1 cellular context compared by ENCODE assay signal in genomic region chr17:8631554-8631877, GRCh38.
TF ChIP-seq lines count a peak whose summit lies in the region.

No MANE protein-coding gene starts in this region.

TF ChIP-seq in HepG2, 621 proteins besides CTCF, POLR2A, EP300 and RAD21 (continued from another document):
- no peak for TF ChIP-seq ZBTB21 (CRISPR knock-in tag; IDR thresholded peaks at IDR 0.05)
- TF ChIP-seq ZSCAN12 (CRISPR knock-in tag; IDR thresholded peaks at IDR 0.05) = 0 out of 2 replicates have a peak, but pooled peaks have one; percentile 21
- no peak for TF ChIP-seq GPBP1L1 (CRISPR knock-in tag; IDR thresholded peaks at IDR 0.05)
- no peak for TF ChIP-seq ZNF792 (CRISPR knock-in tag; IDR thresholded peaks at IDR 0.05)
- no peak for TF ChIP-seq ZFP37 (CRISPR knock-in tag; IDR thresholded peaks at IDR 0.05; ENCODE audit: borderline replicate concordance)
- no peak for TF ChIP-seq KLF11 (CRISPR knock-in tag; IDR thresholded peaks at IDR 0.05)
- 0 out of 2 replicates have a peak, but pooled peaks have one; percentile 6 for TF ChIP-seq ZNF598 (CRISPR knock-in tag; IDR thresholded peaks at IDR 0.05; ENCODE audit: borderline replicate concordance)
- TF ChIP-seq JDP2 (CRISPR knock-in tag; IDR thresholded peaks at IDR 0.05; ENCODE audit: borderline replicate concordance) = no peak
- peak; percentile 15; the same call in 1 of the 2 replicates for TF ChIP-seq NFKB2 (CRISPR knock-in tag; IDR thresholded peaks at IDR 0.05; ENCODE audit: borderline replicate concordance)
- no peak for TF ChIP-seq PBX2 (CRISPR knock-in tag; IDR thresholded peaks at IDR 0.05)
- no peak for TF ChIP-seq PAWR (CRISPR knock-in tag; IDR thresholded peaks at IDR 0.05; ENCODE audit: borderline replicate concordance)
- TF ChIP-seq, protein P1, sequence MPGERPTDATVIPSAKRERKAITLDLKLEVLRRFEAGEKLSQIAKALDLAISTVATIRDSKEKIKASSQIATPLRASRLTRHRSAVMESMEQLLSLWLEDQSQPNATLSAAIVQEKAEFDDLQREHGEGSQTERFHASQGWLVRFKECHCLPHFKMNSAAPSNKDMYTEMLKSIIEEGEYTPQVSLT (CRISPR knock-in tag; IDR thresholded peaks at IDR 0.05; ENCODE audit: borderline replicate concordance, low read depth) = no peak
- TF ChIP-seq HOXD1 (CRISPR knock-in tag; IDR thresholded peaks at IDR 0.05) = no peak
- TF ChIP-seq NFIB (CRISPR knock-in tag; IDR thresholded peaks at IDR 0.05; ENCODE audit: borderline replicate concordance) = no peak
- TF ChIP-seq NFRKB (IDR thresholded peaks at IDR 0.05) = no peak
- peak; percentile 52 for TF ChIP-seq DMAP1 (CRISPR knock-in tag; IDR thresholded peaks at IDR 0.05)
- TF ChIP-seq ZFYVE20 (CRISPR knock-in tag; IDR thresholded peaks at IDR 0.05; ENCODE audit: borderline replicate concordance, low read depth) = no peak
- no peak for TF ChIP-seq TBX2 (CRISPR knock-in tag; IDR thresholded peaks at IDR 0.05; ENCODE audit: borderline replicate concordance)
- no peak for TF ChIP-seq TOE1 (CRISPR knock-in tag; IDR thresholded peaks at IDR 0.05)
- TF ChIP-seq ZNF335 (CRISPR knock-in tag; IDR thresholded peaks at IDR 0.05) = no peak
- TF ChIP-seq ZNF251 (CRISPR knock-in tag; IDR thresholded peaks at IDR 0.05) = no peak
- 0 out of 2 replicates have a peak, but pooled peaks have one; percentile 44 for TF ChIP-seq EED (CRISPR knock-in tag; IDR thresholded peaks at IDR 0.05)
